In the genomic region with DNA sequence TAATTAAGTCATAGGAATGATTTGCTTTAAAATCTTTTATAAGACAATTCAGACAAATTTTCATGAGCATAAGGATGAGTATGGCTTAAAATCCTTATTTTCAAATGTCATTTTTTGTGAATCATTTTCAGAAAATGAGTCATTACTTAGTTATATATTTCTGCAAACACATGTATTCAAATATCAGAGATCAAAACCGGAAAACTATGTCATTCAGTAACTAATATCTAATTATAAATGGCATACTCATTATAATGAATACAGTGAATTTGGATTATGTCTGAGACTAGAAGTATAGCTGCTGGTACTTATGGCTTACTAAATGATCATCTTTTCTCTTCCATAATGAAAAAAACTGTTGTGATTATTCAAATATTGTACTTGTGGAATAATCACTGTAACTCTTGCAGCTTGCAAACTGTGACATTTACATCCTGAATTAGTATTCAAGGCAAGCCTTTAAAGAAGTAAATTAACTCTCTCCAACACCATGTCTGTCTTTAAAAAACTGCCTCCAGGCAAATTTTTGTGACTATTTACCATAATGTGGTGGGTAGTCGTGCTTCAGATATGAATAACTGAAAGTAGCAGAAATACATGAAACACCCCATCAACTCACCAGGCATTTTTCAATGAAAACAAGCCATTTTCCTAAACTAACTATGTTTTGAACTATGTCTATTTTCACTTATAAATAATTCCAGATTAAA, we compare ENCODE assay signal across 23 cellular contexts.
DNase-seq lines count a peak whose midpoint lies in the region; ATAC-seq and TF ChIP-seq lines count a peak whose summit lies in the region.
"Had no signal": no experiment of that assay in that cellular context is flagged by ENCODE, and none has a peak within 500 bp of the region (broad histone marks: within the 10 kb centered on the region; RNA-seq: fewer than 3 reads in every experiment).

No MANE protein-coding gene starts in this region.

- H3K4me3 Mint-ChIP-seq in activated T-helper 1 cell treated with anti-CD3 and anti-CD28 coated beads, Interleukin-12 subunit alpha, Interleukin-12 subunit beta, Interleukin-2, Interleukin-4 antibody, amounts not matched to agents 30 ng/mL and 10 ng/mL and 1 ng/mL, durations not matched to agents 14 hours and 24 hours and 36 hours, result no peak overlapping the region
- H3K4me3 Mint-ChIP-seq: CD4-positive, alpha-beta T cell had no signal

- no peak overlapping the region for H3K4me3 ChIP-seq in A673 (ENCODE audit: low read depth, low read length, poor library complexity, severe bottlenecking)
- no peak overlapping the region for H3K4me3 ChIP-seq in colonic mucosa
- no peak overlapping the region for H3K4me3 ChIP-seq in testis
- H3K4me3 ChIP-seq: left lung, sigmoid colon had no signal

- H3K4me1 ChIP-seq in A673 (ENCODE audit: insufficient read depth, low read length, poor library complexity, severe bottlenecking), result peaks cover 20% of the 10 kb centered on the region
- no peaks in the 10 kb centered on the region for H3K4me1 ChIP-seq in colonic mucosa
- H3K4me1 ChIP-seq in testis, result no peaks in the 10 kb centered on the region
- H3K4me1 ChIP-seq: foreskin keratinocyte, left lung, sigmoid colon had no signal

- no peak overlapping the region for H3K27ac Mint-ChIP-seq in activated T-helper 1 cell treated with anti-CD3 and anti-CD28 coated beads, Interleukin-12 subunit alpha, Interleukin-12 subunit beta, Interleukin-2, Interleukin-4 antibody, amounts not matched to agents 30 ng/mL and 10 ng/mL and 1 ng/mL, durations not matched to agents 14 hours and 24 hours and 36 hours
- H3K27ac Mint-ChIP-seq: CD4-positive, alpha-beta T cell had no signal

- H3K36me3 ChIP-seq in A673 (ENCODE audit: insufficient read depth, low read length, poor library complexity, severe bottlenecking) (no peaks in the 10 kb centered on the region), colonic mucosa (no peaks in the 10 kb centered on the region), testis (ENCODE audit: low read depth, missing control alignments) (no peaks in the 10 kb centered on the region)
- H3K36me3 ChIP-seq: left lung, sigmoid colon, WERI-Rb-1 had no signal

- no peak for TF ChIP-seq POLR2A in testis (IDR thresholded peaks at IDR 0.05)

- no peaks in the 10 kb centered on the region for H3K27me3 Mint-ChIP-seq in activated T-helper 1 cell treated with anti-CD3 and anti-CD28 coated beads, Interleukin-12 subunit alpha, Interleukin-12 subunit beta, Interleukin-2, Interleukin-4 antibody, amounts not matched to agents 30 ng/mL and 10 ng/mL and 1 ng/mL, durations not matched to agents 14 hours and 24 hours and 36 hours (ENCODE audit: insufficient read depth)
- H3K27me3 Mint-ChIP-seq: CD4-positive, alpha-beta T cell had no signal

- H3K9ac ChIP-seq in colonic mucosa (ENCODE audit: low read depth in 2 of 2, low read length in 2 of 2), result no peak overlapping the region

- H3K9me3 ChIP-seq in A673 (ENCODE audit: low read depth, low read length, poor library complexity, severe bottlenecking) (peaks cover 15% of the 10 kb centered on the region), colonic mucosa (no peaks in the 10 kb centered on the region), testis (no peaks in the 10 kb centered on the region)

- H3K4me1 Mint-ChIP-seq in activated T-helper 1 cell treated with anti-CD3 and anti-CD28 coated beads, Interleukin-12 subunit alpha, Interleukin-12 subunit beta, Interleukin-2, Interleukin-4 antibody, amounts not matched to agents 30 ng/mL and 10 ng/mL and 1 ng/mL, durations not matched to agents 14 hours and 24 hours and 36 hours (ENCODE audit: low read depth), result no peaks in the 10 kb centered on the region

- H3K36me3 Mint-ChIP-seq in activated T-helper 1 cell treated with anti-CD3 and anti-CD28 coated beads, Interleukin-12 subunit alpha, Interleukin-12 subunit beta, Interleukin-2, Interleukin-4 antibody, amounts not matched to agents 30 ng/mL and 10 ng/mL and 1 ng/mL, durations not matched to agents 14 hours and 24 hours and 36 hours (ENCODE audit: low read depth), result no peaks in the 10 kb centered on the region

- POLR2A ChIA-PET in A673 (lab: Charles Lee; ENCODE audit: low non-redundant PET), result no interaction called here

- BruUV-seq in A673 (replicated peaks; lab: Mats Ljungman, UMichigan), result no TSS peak

- TF ChIP-seq CTCF in A673 (conservative IDR thresholded peaks at IDR 0.05; ENCODE audit: low read depth, low read length) (no peak), colonic mucosa (IDR thresholded peaks at IDR 0.05) (no peak), testis (IDR thresholded peaks at IDR 0.05) (no peak)

- ATAC-seq in GM19395 (IDR thresholded peaks at IDR 0.05; ENCODE audit: unreplicated experiment) (peak; percentile 79), HG02759 (IDR thresholded peaks at IDR 0.05; ENCODE audit: unreplicated experiment) (peak; percentile 64), HG03378 (IDR thresholded peaks at IDR 0.05; ENCODE audit: unreplicated experiment) (peak; percentile 76)
- ATAC-seq: foreskin keratinocyte, left lung had no signal

- CTCF ChIA-PET in A673 (lab: Charles Lee), result interaction anchor here (0.6 kb wide), 1 partner anchor 15 kb away, joined by 3 read pairs; no protein-coding TSS in a partner anchor

- intact Hi-C loops in A673 (cut with micrococcal nuclease; ENCODE audit: unreplicated experiment), result no loop called here
- intact Hi-C loops in activated T-helper 1 cell treated with anti-CD3 and anti-CD28 coated beads, Interleukin-12 subunit alpha, Interleukin-12 subunit beta, Interleukin-2, Interleukin-4 antibody, amounts not matched to agents 30 ng/mL and 10 ng/mL and 1 ng/mL, durations not matched to agents 14 hours and 24 hours and 36 hours (cut with micrococcal nuclease), result no loop called here
- intact Hi-C loops in colonic mucosa (cut with DNase I), result no loop called here
- intact Hi-C loops in testis (cut with DNase I; ENCODE audit: low total_unique reads), result no loop called here

- peaks cover 10% of the 10 kb centered on the region for H3K9me3 Mint-ChIP-seq in activated T-helper 1 cell treated with anti-CD3 and anti-CD28 coated beads, Interleukin-12 subunit alpha, Interleukin-12 subunit beta, Interleukin-2, Interleukin-4 antibody, amounts not matched to agents 30 ng/mL and 10 ng/mL and 1 ng/mL, durations not matched to agents 14 hours and 24 hours and 36 hours
- H3K9me3 Mint-ChIP-seq: CD4-positive, alpha-beta T cell had no signal

- DNase-seq in A673 (ENCODE audit: low spot score) (peak; percentile 55), colonic mucosa (no peak), testis (no peak), NCI-H82 treated with DMSO at 0.1 percent for 48 hours (lab: John Stamatoyannopoulos, UW; ENCODE audit: unreplicated experiment) (no peak)
- no peak for DNase-seq in activated T-helper 1 cell treated with anti-CD3 and anti-CD28 coated beads, Interleukin-12 subunit alpha, Interleukin-12 subunit beta, Interleukin-2, Interleukin-4 antibody, amounts not matched to agents 30 ng/mL and 10 ng/mL and 1 ng/mL, durations not matched to agents 14 hours and 24 hours and 36 hours (ENCODE audit: low spot score)
- DNase-seq: ACHN; CD4-positive, alpha-beta T cell; cerebellar nuclear complex; foreskin keratinocyte; HCEC 1CT; IMR-90; left lung; MV-4-11; NCI-H2081; NCI-H748 treated with DMSO at 0.1 percent for 48 hours; occipital lobe; RPMI8226; sigmoid colon; stimulated activated CD4-positive, alpha-beta T cell treated with anti-CD3 and anti-CD28 coated beads, Interleukin-2, amount 100 ng/mL, for 48 hours; WERI-Rb-1 had no signal

- WGBS in testis, 2 donors, result 78 to 87% methylated on average over 2 of the region's 2 CpGs

- no peak overlapping the region for H3K27ac ChIP-seq in A673 (ENCODE audit: low read depth, low read length, poor library complexity, severe bottlenecking)
- no peak overlapping the region for H3K27ac ChIP-seq in colonic mucosa
- no peak overlapping the region for H3K27ac ChIP-seq in testis
- H3K27ac ChIP-seq: foreskin keratinocyte, left lung, sigmoid colon, WERI-Rb-1 had no signal

- no peaks in the 10 kb centered on the region for H3K27me3 ChIP-seq in A673 (replicated peaks; ENCODE audit: insufficient read depth, low read depth, low read length, poor library complexity)
- H3K27me3 ChIP-seq in colonic mucosa, result no peaks in the 10 kb centered on the region
- H3K27me3 ChIP-seq in testis, result no peaks in the 10 kb centered on the region
- H3K27me3 ChIP-seq: foreskin keratinocyte, left lung, sigmoid colon had no signal
